Comparison of ENCODE assay signal across 28 cellular contexts in the genomic region with DNA sequence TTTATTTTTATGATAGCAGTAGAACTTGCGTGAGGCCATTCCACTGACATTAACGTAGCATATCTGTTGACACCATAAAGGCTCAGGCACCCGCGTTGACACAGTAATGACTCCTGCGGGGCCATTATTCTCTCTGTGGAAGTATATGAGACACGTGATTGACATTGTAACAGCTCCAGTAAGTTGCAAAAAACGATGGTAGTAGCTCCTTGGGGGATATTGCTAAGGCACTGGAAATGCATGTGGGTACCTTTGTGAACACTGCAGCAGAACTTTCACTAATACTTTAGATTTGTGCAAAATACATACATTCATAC.
"Had no signal": no experiment of that assay in that cellular context is flagged by ENCODE, and none has a peak within 500 bp of the region (broad histone marks: within the 10 kb centered on the region; RNA-seq: fewer than 3 reads in every experiment).

No MANE protein-coding gene starts in this region.

- ATAC-seq: gastrocnemius medialis; left lung; lower lobe of right lung; natural killer cell; pancreas; stimulated activated effector memory CD8-positive, alpha-beta T cell treated with anti-CD3 and anti-CD28 coated beads, Interleukin-12 subunit alpha, Interleukin-12 subunit beta, amount 100 ng/mL, for 72 hours had no signal

- H3K4me3 Mint-ChIP-seq: activated naive CD8-positive, alpha-beta T cell; immature natural killer cell; natural killer cell; stimulated activated effector memory CD8-positive, alpha-beta T cell treated with anti-CD3 and anti-CD28 coated beads, Interleukin-12 subunit alpha, Interleukin-12 subunit beta, amount 100 ng/mL, for 72 hours; stimulated activated naive CD8-positive, alpha-beta T cell treated with anti-CD3 and anti-CD28 coated beads, Interleukin-15, Interleukin-2, amounts not matched to agents 100 ng/mL and 50 ng/mL, for 24 hours; T-helper 2 cell treated with Interferon-gamma antibody and Interleukin-4, amounts not matched to agents 5 μg/mL and 100 μg/mL, for 36 hours; type B pancreatic cell had no signal

- H3K27me3 Mint-ChIP-seq: activated naive CD8-positive, alpha-beta T cell; stimulated activated naive CD8-positive, alpha-beta T cell treated with anti-CD3 and anti-CD28 coated beads, Interleukin-15, Interleukin-2, amounts not matched to agents 100 ng/mL and 50 ng/mL, for 24 hours had no signal

- H3K27ac ChIP-seq: gastrocnemius medialis, hepatocyte, left lung, lower lobe of right lung, pancreas, prostate gland, sigmoid colon, uterus had no signal

- H3K36me3 Mint-ChIP-seq: activated naive CD8-positive, alpha-beta T cell; immature natural killer cell; natural killer cell; stimulated activated effector memory CD8-positive, alpha-beta T cell treated with anti-CD3 and anti-CD28 coated beads, Interleukin-12 subunit alpha, Interleukin-12 subunit beta, amount 100 ng/mL, for 72 hours; type B pancreatic cell had no signal

- H3K4me3 ChIP-seq: gastrocnemius medialis, hepatocyte, left lung, lower lobe of right lung, pancreas, prostate gland, sigmoid colon, uterus had no signal

- H3K27me3 ChIP-seq: gastrocnemius medialis, hepatocyte, left lung, pancreas, sigmoid colon, uterus had no signal

- H2AFZ ChIP-seq: hepatocyte had no signal

- H3K4me1 ChIP-seq: gastrocnemius medialis, left lung, lower lobe of right lung, pancreas, prostate gland, uterus had no signal

- H3K9me3 ChIP-seq: gastrocnemius medialis, lower lobe of right lung, pancreas, prostate gland, uterus had no signal

- H3K79me2 ChIP-seq: hepatocyte had no signal

- H3K9me3 Mint-ChIP-seq: type B pancreatic cell had no signal

- H3K27ac Mint-ChIP-seq: activated naive CD8-positive, alpha-beta T cell; immature natural killer cell; natural killer cell; stimulated activated effector memory CD8-positive, alpha-beta T cell treated with anti-CD3 and anti-CD28 coated beads, Interleukin-12 subunit alpha, Interleukin-12 subunit beta, amount 100 ng/mL, for 72 hours; stimulated activated naive CD8-positive, alpha-beta T cell treated with anti-CD3 and anti-CD28 coated beads, Interleukin-15, Interleukin-2, amounts not matched to agents 100 ng/mL and 50 ng/mL, for 24 hours; T-helper 2 cell treated with Interferon-gamma antibody and Interleukin-4, amounts not matched to agents 5 μg/mL and 100 μg/mL, for 36 hours; type B pancreatic cell had no signal

- H3K4me2 ChIP-seq: hepatocyte had no signal

- H3K4me1 Mint-ChIP-seq: immature natural killer cell; natural killer cell; stimulated activated effector memory CD8-positive, alpha-beta T cell treated with anti-CD3 and anti-CD28 coated beads, Interleukin-12 subunit alpha, Interleukin-12 subunit beta, amount 100 ng/mL, for 72 hours had no signal

- H3K36me3 ChIP-seq: gastrocnemius medialis, left lung, lower lobe of right lung, pancreas, prostate gland, sigmoid colon, uterus had no signal

- DNase-seq: activated CD4-positive, alpha-beta T cell treated with anti-CD3 and anti-CD28 coated beads for 4 hours; activated CD4-positive, alpha-beta T cell treated with anti-CD3 and anti-CD28 coated beads, Interleukin-2, amount 50 U/mL, for 4 hours; activated CD8-positive, alpha-beta memory T cell treated with anti-CD3 and anti-CD28 coated beads for 24 hours; activated effector memory CD4-positive, alpha-beta T cell treated with Interleukin-2 at 50 U/mL for 16 hours; activated naive CD4-positive, alpha-beta T cell treated with Interleukin-2 at 50 U/mL for 16 hours; anterior cingulate cortex; dermis blood vessel endothelial cell; effector CD8-positive, alpha-beta T cell; erythroblast; gastrocnemius medialis; immature natural killer cell; left lung; lower lobe of right lung; mesenchymal stem cell; natural killer cell; nucleus accumbens; pancreas; sigmoid colon; small intestine; stimulated activated CD4-positive, alpha-beta T cell treated with anti-CD3 and anti-CD28 coated beads, Interleukin-4, amount 100 ng/mL, for 24 hours; uterus had no signal
